8 cellular contexts compared by ENCODE assay signal in genomic region chr13:51585234-51585672, GRCh38. TPM values are rescaled to one million over a fixed set of nuclear protein-coding genes. Genes with fewer than 3 reads are reported as not detected.
DNase-seq lines count a peak whose midpoint lies in the region; ATAC-seq and TF ChIP-seq lines count a peak whose summit lies in the region.

No MANE protein-coding gene starts in this region.

- H3K27me3 Mint-ChIP-seq in IgD-negative memory B cell, result no peaks in the 10 kb centered on the region
- H3K27me3 Mint-ChIP-seq in immature natural killer cell (ENCODE audit: low read depth in 3 of 3), result peaks cover 5 to 11% (median 9%) of the 10 kb centered on the region in 3 donors
- H3K27me3 Mint-ChIP-seq in stimulated activated naive B cell treated with anti-CD40 and anti-IgM and Interleukin-4, amounts not matched to agents 10 μg/mL and 1 μg/mL and 100 μg/mL, for 72 hours, result no peaks in the 10 kb centered on the region

- H3K36me3 ChIP-seq in BJ (ENCODE audit: control insufficient read depth, insufficient read depth, low read length), result no peaks in the 10 kb centered on the region

- H3K9me3 Mint-ChIP-seq in IgD-negative memory B cell, result no peaks in the 10 kb centered on the region
- H3K9me3 Mint-ChIP-seq in activated naive CD4-positive, alpha-beta T cell treated with anti-CD3 and anti-CD28 coated beads, Interleukin-2, amount 50 U/mL, for 72 hours, result no peaks in the 10 kb centered on the region
- H3K9me3 Mint-ChIP-seq in immature natural killer cell, result peaks cover 0 to 2% (median 0%) of the 10 kb centered on the region in 6 donors
- H3K9me3 Mint-ChIP-seq in stimulated activated naive B cell treated with anti-CD40 and anti-IgM and Interleukin-4, amounts not matched to agents 10 μg/mL and 1 μg/mL and 100 μg/mL, for 72 hours, result no peaks in the 10 kb centered on the region

- H3K4me1 Mint-ChIP-seq in IgD-negative memory B cell (peaks cover 16 to 38% (median 33%) of the 10 kb centered on the region in 3 donors), immature natural killer cell (peaks cover 23 to 47% of the 10 kb centered on the region in 2 donors)
- peaks cover 23 to 59% of the 10 kb centered on the region in 2 donors for H3K4me1 Mint-ChIP-seq in stimulated activated naive B cell treated with anti-CD40 and anti-IgM and Interleukin-4, amounts not matched to agents 10 μg/mL and 1 μg/mL and 100 μg/mL, for 72 hours

- H3K27ac Mint-ChIP-seq in IgD-negative memory B cell (peak overlapping the region; percentile 91 to 99 (median 99)), immature natural killer cell (peak overlapping the region; percentile 77 to 100 (median 94))
- peak overlapping the region; percentile 87 to 95 for H3K27ac Mint-ChIP-seq in activated naive CD4-positive, alpha-beta T cell treated with anti-CD3 and anti-CD28 coated beads, Interleukin-2, amount 50 U/mL, for 72 hours
- peak overlapping the region; percentile 52 for H3K27ac Mint-ChIP-seq in stimulated activated naive B cell treated with anti-CD40 and anti-IgM and Interleukin-4, amounts not matched to agents 10 μg/mL and 1 μg/mL and 100 μg/mL, for 72 hours

- peak overlapping the region; percentile 92 to 99 (median 99) for H3K4me3 Mint-ChIP-seq in IgD-negative memory B cell
- H3K4me3 Mint-ChIP-seq in immature natural killer cell, result peak overlapping the region; percentile 91 to 100 (median 99)
- peak overlapping the region; percentile 85 to 94 for H3K4me3 Mint-ChIP-seq in stimulated activated naive B cell treated with anti-CD40 and anti-IgM and Interleukin-4, amounts not matched to agents 10 μg/mL and 1 μg/mL and 100 μg/mL, for 72 hours

- no peak for ATAC-seq in activated naive CD4-positive, alpha-beta T cell treated with anti-CD3 and anti-CD28 coated beads, Interleukin-2, amount 50 U/mL, for 72 hours
- no peak for ATAC-seq in stimulated activated naive B cell treated with anti-CD40 and anti-IgM and Interleukin-4, amounts not matched to agents 10 μg/mL and 1 μg/mL and 100 μg/mL, for 72 hours (replicated peaks)
- ATAC-seq in HG03432 (IDR thresholded peaks at IDR 0.05; ENCODE audit: unreplicated experiment) (no peak), GM19395 (IDR thresholded peaks at IDR 0.05; ENCODE audit: unreplicated experiment) (no peak)

- H3K36me3 Mint-ChIP-seq in IgD-negative memory B cell, result no peaks in the 10 kb centered on the region
- peaks cover 0 to 23% of the 10 kb centered on the region in 2 donors for H3K36me3 Mint-ChIP-seq in activated naive CD4-positive, alpha-beta T cell treated with anti-CD3 and anti-CD28 coated beads, Interleukin-2, amount 50 U/mL, for 72 hours
- no peaks in the 10 kb centered on the region for H3K36me3 Mint-ChIP-seq in immature natural killer cell
- peaks cover 1 to 6% of the 10 kb centered on the region in 2 donors for H3K36me3 Mint-ChIP-seq in stimulated activated naive B cell treated with anti-CD40 and anti-IgM and Interleukin-4, amounts not matched to agents 10 μg/mL and 1 μg/mL and 100 μg/mL, for 72 hours

- POLR2A ChIA-PET in BJ (lab: Charles Lee), result interaction anchor here (0.7 to 1.9 kb wide), 2 partner anchors 59 to 132 kb away, joined by 3 to 11 read pairs; partner anchors contain the start of gene INTS6

- peak overlapping the region; percentile 89 for H3K4me3 ChIP-seq in BJ (ENCODE audit: low read depth, low read length)

- no peak for DNase-seq in BJ (ENCODE audit: low read depth)
- no peak for DNase-seq in activated naive CD4-positive, alpha-beta T cell treated with anti-CD3 and anti-CD28 coated beads, Interleukin-2, amount 50 U/mL, for 72 hours (ENCODE audit: low spot score in 2 of 2)
- DNase-seq in immature natural killer cell, result no peak
- no peak for DNase-seq in stimulated activated naive B cell treated with anti-CD40 and anti-IgM and Interleukin-4, amounts not matched to agents 10 μg/mL and 1 μg/mL and 100 μg/mL, for 72 hours
- DNase-seq in cortex of kidney (lab: John Stamatoyannopoulos, UW), result no peak

- no peak for TF ChIP-seq CTCF in BJ (IDR thresholded peaks at IDR 0.05; ENCODE audit: insufficient read depth, low read depth, low read length)

- CTCF ChIA-PET in BJ (lab: Yijun Ruan, JAX), result interaction anchor here (1.0 to 1.5 kb wide), 6 partner anchors 9 to 181 kb away, joined by 3 to 6 read pairs (median 4); no protein-coding TSS in a partner anchor

- H3K27me3 ChIP-seq in BJ (ENCODE audit: control insufficient read depth, insufficient read depth, low read length), result no peaks in the 10 kb centered on the region

RNA-seq across cellular contexts. Expression of gene WDFY2, which starts 1.0 kb away (rescaled TPM):
- 4.3 and 5.6 TPM in 2 replicates for polyA plus RNA-seq in BJ (2011; rRNA removed)
- 8.9 and 9.0 TPM in 2 replicates for polyA minus RNA-seq in BJ (2011; rRNA and poly(A)+ RNA removed)
- polyA plus RNA-seq in IgD-negative memory B cell, result 6.0 TPM
- total RNA-seq in activated naive CD4-positive, alpha-beta T cell treated with anti-CD3 and anti-CD28 coated beads, Interleukin-2, amount 50 U/mL, for 72 hours, result 10 to 100 TPM; 16.4 to 17.5 TPM
- polyA plus RNA-seq in immature natural killer cell, result 1 to 10 TPM; 1.6 to 4.6 (median 3.0) TPM
